Comparison of ENCODE assay signal across 1 cellular context in genomic region chr16:57314161-57314785, GRCh38.
TF ChIP-seq lines count a peak whose summit lies in the region.

No MANE protein-coding gene starts in this region.

TF ChIP-seq in HCT116, 20 proteins besides CTCF, POLR2A, EP300 and RAD21:
- no peak for TF ChIP-seq CEBPB (IDR thresholded peaks at IDR 0.05; ENCODE audit: low read depth)
- no peak for TF ChIP-seq FOSL1 (IDR thresholded peaks at IDR 0.05; ENCODE audit: low read depth)
- TF ChIP-seq JUND (IDR thresholded peaks at IDR 0.05): no peak
